ENCODE assay signal across 1 cellular context in the genomic region with DNA sequence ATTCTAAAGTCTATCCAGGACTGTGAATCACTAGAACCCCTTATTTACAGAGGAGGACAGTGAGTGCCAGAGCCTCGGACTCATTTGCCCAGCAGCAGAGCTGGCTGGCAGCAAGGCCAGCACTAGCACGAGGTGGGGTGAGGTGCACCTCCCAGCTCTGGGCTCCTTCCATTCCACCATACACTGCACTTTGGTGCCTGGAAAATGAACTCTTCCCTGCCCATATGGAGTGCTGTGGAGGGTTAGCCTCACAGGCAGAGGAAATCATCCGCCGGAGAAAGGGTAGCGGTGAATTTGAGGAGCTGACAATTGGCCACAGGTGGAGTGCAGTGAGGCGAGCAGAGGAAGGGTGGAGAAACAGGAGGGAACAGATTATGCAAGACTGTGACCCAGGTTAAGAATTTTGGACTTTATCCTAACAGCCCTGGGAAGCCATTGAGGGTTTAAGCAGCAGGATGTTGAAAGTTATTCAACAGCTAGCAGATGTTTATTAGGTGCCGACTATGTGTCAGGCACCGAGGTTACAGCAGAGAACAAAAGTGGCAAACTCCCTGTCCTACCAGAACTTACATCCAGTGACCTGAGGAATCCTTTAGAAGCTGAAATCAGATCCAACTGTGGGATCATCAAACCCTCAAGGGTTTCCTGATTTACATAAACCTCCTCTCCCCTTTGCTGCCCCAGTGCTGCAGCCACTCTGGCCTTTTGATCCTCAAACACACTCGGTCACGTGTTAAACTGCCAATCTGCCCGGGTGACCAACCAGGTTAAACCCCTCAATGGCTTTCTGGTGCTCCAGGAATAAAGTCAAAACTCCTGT.
TF ChIP-seq lines count a peak whose summit lies in the region.

No MANE protein-coding gene starts in this region.

TF ChIP-seq in HepG2, 621 proteins besides CTCF, POLR2A, EP300 and RAD21 (continued from another document and continues in another):
- TF ChIP-seq, protein P1, sequence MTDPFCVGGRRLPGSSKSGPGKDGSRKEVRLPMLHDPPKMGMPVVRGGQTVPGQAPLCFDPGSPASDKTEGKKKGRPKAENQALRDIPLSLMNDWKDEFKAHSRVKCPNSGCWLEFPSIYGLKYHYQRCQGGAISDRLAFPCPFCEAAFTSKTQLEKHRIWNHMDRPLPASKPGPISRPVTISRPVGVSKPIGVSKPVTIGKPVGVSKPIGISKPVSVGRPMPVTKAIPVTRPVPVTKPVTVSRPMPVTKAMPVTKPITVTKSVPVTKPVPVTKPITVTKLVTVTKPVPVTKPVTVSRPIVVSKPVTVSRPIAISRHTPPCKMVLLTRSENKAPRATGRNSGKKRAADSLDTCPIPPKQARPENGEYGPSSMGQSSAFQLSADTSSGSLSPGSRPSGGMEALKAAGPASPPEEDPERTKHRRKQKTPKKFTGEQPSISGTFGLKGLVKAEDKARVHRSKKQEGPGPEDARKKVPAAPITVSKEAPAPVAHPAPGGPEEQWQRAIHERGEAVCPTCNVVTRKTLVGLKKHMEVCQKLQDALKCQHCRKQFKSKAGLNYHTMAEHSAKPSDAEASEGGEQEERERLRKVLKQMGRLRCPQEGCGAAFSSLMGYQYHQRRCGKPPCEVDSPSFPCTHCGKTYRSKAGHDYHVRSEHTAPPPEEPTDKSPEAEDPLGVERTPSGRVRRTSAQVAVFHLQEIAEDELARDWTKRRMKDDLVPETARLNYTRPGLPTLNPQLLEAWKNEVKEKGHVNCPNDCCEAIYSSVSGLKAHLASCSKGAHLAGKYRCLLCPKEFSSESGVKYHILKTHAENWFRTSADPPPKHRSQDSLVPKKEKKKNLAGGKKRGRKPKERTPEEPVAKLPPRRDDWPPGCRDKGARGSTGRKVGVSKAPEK (CRISPR knock-in tag; IDR thresholded peaks at IDR 0.05; ENCODE audit: borderline replicate concordance): no peak
- TF ChIP-seq ZC3H13 (CRISPR knock-in tag; IDR thresholded peaks at IDR 0.05) (peak; percentile 92; the same call in 1 of the 2 replicates), ATRX (CRISPR knock-in tag; IDR thresholded peaks at IDR 0.05; ENCODE audit: borderline replicate concordance) (no peak), SIX1 (CRISPR knock-in tag; IDR thresholded peaks at IDR 0.05; ENCODE audit: borderline replicate concordance) (peak; percentile 61), ZNF333 (CRISPR knock-in tag; IDR thresholded peaks at IDR 0.05; ENCODE audit: borderline replicate concordance) (no peak), ZNF124 (CRISPR knock-in tag; IDR thresholded peaks at IDR 0.05) (0 out of 2 replicates have a peak, but pooled peaks have one; percentile 23), SMARCE1 (IDR thresholded peaks at IDR 0.05; ENCODE audit: borderline replicate concordance) (no peak), ZNF746 (CRISPR knock-in tag; IDR thresholded peaks at IDR 0.05) (peak; percentile 88), SATB2 (CRISPR knock-in tag; IDR thresholded peaks at IDR 0.05) (peak; percentile 91), MLLT10 (CRISPR knock-in tag; IDR thresholded peaks at IDR 0.05) (no peak), PAX8 (CRISPR knock-in tag; IDR thresholded peaks at IDR 0.05; ENCODE audit: borderline replicate concordance) (peak; percentile 28; the same call in 1 of the 2 replicates), JUND (CRISPR knock-in tag; IDR thresholded peaks at IDR 0.05) (peak; percentile 50; the same call in 1 of the 2 replicates), ARNT (IDR thresholded peaks at IDR 0.05) (no peak), REXO4 (CRISPR knock-in tag; IDR thresholded peaks at IDR 0.05; ENCODE audit: borderline replicate concordance) (no peak), RBM39 (IDR thresholded peaks at IDR 0.05; ENCODE audit: low read depth, low read length, poor library complexity, severe bottlenecking) (no peak), THAP11 (CRISPR knock-in tag; IDR thresholded peaks at IDR 0.05) (peak; percentile 71), PLRG1 (conservative IDR thresholded peaks at IDR 0.05) (no peak), DNMT3B (CRISPR knock-in tag; conservative IDR thresholded peaks at IDR 0.05) (peak; percentile 79; the same call in 1 of the 2 replicates), TEAD2 (CRISPR knock-in tag; IDR thresholded peaks at IDR 0.05) (no peak), ZNF10 (CRISPR knock-in tag; IDR thresholded peaks at IDR 0.05; ENCODE audit: borderline replicate concordance, low read depth) (no peak), MAFG (CRISPR knock-in tag; IDR thresholded peaks at IDR 0.05) (no peak), EEA1 (CRISPR knock-in tag; IDR thresholded peaks at IDR 0.05; ENCODE audit: borderline replicate concordance) (no peak), KMT2B (CRISPR knock-in tag; IDR thresholded peaks at IDR 0.05) (peak; percentile 73; the same call in 1 of the 2 replicates), ZFY (CRISPR knock-in tag; IDR thresholded peaks at IDR 0.05) (peak; percentile 38; the same call in 1 of the 2 replicates), XRCC5 (optimal IDR thresholded peaks at IDR 0.05; ENCODE audit: low read length) (peak; percentile 29), POLR2AphosphoS5 (IDR thresholded peaks at IDR 0.05; ENCODE audit: low read depth, low read length) (peak; percentile 57), ZNF652 (CRISPR knock-in tag; IDR thresholded peaks at IDR 0.05; ENCODE audit: borderline replicate concordance, low read depth) (no peak), ZNF33A (CRISPR knock-in tag; IDR thresholded peaks at IDR 0.05; ENCODE audit: borderline replicate concordance) (no peak), ZNF841 (CRISPR knock-in tag; IDR thresholded peaks at IDR 0.05; ENCODE audit: borderline replicate concordance) (no peak), STAG1 (CRISPR knock-in tag; IDR thresholded peaks at IDR 0.05) (no peak), DMAP1 (CRISPR knock-in tag; IDR thresholded peaks at IDR 0.05) (peak; percentile 91), PITX1 (CRISPR knock-in tag; IDR thresholded peaks at IDR 0.05) (peak; percentile 93), ZNF468 (CRISPR knock-in tag; IDR thresholded peaks at IDR 0.05) (no peak; the same call in 1 of the 2 replicates)
- TF ChIP-seq, protein P2, sequence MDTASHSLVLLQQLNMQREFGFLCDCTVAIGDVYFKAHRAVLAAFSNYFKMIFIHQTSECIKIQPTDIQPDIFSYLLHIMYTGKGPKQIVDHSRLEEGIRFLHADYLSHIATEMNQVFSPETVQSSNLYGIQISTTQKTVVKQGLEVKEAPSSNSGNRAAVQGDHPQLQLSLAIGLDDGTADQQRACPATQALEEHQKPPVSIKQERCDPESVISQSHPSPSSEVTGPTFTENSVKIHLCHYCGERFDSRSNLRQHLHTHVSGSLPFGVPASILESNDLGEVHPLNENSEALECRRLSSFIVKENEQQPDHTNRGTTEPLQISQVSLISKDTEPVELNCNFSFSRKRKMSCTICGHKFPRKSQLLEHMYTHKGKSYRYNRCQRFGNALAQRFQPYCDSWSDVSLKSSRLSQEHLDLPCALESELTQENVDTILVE (CRISPR knock-in tag; IDR thresholded peaks at IDR 0.05): peak; percentile 95
- TF ChIP-seq, protein P3, sequence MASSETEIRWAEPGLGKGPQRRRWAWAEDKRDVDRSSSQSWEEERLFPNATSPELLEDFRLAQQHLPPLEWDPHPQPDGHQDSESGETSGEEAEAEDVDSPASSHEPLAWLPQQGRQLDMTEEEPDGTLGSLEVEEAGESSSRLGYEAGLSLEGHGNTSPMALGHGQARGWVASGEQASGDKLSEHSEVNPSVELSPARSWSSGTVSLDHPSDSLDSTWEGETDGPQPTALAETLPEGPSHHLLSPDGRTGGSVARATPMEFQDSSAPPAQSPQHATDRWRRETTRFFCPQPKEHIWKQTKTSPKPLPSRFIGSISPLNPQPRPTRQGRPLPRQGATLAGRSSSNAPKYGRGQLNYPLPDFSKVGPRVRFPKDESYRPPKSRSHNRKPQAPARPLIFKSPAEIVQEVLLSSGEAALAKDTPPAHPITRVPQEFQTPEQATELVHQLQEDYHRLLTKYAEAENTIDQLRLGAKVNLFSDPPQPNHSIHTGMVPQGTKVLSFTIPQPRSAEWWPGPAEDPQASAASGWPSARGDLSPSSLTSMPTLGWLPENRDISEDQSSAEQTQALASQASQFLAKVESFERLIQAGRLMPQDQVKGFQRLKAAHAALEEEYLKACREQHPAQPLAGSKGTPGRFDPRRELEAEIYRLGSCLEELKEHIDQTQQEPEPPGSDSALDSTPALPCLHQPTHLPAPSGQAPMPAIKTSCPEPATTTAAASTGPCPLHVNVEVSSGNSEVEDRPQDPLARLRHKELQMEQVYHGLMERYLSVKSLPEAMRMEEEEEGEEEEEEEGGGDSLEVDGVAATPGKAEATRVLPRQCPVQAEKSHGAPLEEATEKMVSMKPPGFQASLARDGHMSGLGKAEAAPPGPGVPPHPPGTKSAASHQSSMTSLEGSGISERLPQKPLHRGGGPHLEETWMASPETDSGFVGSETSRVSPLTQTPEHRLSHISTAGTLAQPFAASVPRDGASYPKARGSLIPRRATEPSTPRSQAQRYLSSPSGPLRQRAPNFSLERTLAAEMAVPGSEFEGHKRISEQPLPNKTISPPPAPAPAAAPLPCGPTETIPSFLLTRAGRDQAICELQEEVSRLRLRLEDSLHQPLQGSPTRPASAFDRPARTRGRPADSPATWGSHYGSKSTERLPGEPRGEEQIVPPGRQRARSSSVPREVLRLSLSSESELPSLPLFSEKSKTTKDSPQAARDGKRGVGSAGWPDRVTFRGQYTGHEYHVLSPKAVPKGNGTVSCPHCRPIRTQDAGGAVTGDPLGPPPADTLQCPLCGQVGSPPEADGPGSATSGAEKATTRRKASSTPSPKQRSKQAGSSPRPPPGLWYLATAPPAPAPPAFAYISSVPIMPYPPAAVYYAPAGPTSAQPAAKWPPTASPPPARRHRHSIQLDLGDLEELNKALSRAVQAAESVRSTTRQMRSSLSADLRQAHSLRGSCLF (CRISPR knock-in tag; IDR thresholded peaks at IDR 0.05; ENCODE audit: borderline replicate concordance): no peak
- TF ChIP-seq, protein P4, sequence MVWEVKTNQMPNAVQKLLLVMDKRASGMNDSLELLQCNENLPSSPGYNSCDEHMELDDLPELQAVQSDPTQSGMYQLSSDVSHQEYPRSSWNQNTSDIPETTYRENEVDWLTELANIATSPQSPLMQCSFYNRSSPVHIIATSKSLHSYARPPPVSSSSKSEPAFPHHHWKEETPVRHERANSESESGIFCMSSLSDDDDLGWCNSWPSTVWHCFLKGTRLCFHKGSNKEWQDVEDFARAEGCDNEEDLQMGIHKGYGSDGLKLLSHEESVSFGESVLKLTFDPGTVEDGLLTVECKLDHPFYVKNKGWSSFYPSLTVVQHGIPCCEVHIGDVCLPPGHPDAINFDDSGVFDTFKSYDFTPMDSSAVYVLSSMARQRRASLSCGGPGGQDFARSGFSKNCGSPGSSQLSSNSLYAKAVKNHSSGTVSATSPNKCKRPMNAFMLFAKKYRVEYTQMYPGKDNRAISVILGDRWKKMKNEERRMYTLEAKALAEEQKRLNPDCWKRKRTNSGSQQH (CRISPR knock-in tag; IDR thresholded peaks at IDR 0.05; ENCODE audit: low read depth): 0 out of 2 replicates have a peak, but pooled peaks have one; percentile 78
- TF ChIP-seq, protein P5, sequence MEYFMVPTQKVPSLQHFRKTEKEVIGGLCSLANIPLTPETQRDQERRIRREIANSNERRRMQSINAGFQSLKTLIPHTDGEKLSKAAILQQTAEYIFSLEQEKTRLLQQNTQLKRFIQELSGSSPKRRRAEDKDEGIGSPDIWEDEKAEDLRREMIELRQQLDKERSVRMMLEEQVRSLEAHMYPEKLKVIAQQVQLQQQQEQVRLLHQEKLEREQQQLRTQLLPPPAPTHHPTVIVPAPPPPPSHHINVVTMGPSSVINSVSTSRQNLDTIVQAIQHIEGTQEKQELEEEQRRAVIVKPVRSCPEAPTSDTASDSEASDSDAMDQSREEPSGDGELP (IDR thresholded peaks at IDR 0.05; ENCODE audit: borderline replicate concordance, low read depth): peak; percentile 81
- TF ChIP-seq, protein P6, sequence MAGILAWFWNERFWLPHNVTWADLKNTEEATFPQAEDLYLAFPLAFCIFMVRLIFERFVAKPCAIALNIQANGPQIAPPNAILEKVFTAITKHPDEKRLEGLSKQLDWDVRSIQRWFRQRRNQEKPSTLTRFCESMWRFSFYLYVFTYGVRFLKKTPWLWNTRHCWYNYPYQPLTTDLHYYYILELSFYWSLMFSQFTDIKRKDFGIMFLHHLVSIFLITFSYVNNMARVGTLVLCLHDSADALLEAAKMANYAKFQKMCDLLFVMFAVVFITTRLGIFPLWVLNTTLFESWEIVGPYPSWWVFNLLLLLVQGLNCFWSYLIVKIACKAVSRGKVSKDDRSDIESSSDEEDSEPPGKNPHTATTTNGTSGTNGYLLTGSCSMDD (CRISPR knock-in tag; IDR thresholded peaks at IDR 0.05): no peak
- TF ChIP-seq, protein P7, sequence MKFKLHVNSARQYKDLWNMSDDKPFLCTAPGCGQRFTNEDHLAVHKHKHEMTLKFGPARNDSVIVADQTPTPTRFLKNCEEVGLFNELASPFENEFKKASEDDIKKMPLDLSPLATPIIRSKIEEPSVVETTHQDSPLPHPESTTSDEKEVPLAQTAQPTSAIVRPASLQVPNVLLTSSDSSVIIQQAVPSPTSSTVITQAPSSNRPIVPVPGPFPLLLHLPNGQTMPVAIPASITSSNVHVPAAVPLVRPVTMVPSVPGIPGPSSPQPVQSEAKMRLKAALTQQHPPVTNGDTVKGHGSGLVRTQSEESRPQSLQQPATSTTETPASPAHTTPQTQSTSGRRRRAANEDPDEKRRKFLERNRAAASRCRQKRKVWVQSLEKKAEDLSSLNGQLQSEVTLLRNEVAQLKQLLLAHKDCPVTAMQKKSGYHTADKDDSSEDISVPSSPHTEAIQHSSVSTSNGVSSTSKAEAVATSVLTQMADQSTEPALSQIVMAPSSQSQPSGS (CRISPR knock-in tag; IDR thresholded peaks at IDR 0.05): peak; percentile 66
- TF ChIP-seq, protein P8, sequence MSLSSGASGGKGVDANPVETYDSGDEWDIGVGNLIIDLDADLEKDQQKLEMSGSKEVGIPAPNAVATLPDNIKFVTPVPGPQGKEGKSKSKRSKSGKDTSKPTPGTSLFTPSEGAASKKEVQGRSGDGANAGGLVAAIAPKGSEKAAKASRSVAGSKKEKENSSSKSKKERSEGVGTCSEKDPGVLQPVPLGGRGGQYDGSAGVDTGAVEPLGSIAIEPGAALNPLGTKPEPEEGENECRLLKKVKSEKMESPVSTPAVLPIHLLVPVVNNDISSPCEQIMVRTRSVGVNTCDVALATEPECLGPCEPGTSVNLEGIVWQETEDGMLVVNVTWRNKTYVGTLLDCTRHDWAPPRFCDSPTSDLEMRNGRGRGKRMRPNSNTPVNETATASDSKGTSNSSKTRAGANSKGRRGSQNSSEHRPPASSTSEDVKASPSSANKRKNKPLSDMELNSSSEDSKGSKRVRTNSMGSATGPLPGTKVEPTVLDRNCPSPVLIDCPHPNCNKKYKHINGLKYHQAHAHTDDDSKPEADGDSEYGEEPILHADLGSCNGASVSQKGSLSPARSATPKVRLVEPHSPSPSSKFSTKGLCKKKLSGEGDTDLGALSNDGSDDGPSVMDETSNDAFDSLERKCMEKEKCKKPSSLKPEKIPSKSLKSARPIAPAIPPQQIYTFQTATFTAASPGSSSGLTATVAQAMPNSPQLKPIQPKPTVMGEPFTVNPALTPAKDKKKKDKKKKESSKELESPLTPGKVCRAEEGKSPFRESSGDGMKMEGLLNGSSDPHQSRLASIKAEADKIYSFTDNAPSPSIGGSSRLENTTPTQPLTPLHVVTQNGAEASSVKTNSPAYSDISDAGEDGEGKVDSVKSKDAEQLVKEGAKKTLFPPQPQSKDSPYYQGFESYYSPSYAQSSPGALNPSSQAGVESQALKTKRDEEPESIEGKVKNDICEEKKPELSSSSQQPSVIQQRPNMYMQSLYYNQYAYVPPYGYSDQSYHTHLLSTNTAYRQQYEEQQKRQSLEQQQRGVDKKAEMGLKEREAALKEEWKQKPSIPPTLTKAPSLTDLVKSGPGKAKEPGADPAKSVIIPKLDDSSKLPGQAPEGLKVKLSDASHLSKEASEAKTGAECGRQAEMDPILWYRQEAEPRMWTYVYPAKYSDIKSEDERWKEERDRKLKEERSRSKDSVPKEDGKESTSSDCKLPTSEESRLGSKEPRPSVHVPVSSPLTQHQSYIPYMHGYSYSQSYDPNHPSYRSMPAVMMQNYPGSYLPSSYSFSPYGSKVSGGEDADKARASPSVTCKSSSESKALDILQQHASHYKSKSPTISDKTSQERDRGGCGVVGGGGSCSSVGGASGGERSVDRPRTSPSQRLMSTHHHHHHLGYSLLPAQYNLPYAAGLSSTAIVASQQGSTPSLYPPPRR (CRISPR knock-in tag; IDR thresholded peaks at IDR 0.05; ENCODE audit: borderline replicate concordance): peak; percentile 87
